20 cellular contexts compared by ENCODE assay signal in the genomic region with DNA sequence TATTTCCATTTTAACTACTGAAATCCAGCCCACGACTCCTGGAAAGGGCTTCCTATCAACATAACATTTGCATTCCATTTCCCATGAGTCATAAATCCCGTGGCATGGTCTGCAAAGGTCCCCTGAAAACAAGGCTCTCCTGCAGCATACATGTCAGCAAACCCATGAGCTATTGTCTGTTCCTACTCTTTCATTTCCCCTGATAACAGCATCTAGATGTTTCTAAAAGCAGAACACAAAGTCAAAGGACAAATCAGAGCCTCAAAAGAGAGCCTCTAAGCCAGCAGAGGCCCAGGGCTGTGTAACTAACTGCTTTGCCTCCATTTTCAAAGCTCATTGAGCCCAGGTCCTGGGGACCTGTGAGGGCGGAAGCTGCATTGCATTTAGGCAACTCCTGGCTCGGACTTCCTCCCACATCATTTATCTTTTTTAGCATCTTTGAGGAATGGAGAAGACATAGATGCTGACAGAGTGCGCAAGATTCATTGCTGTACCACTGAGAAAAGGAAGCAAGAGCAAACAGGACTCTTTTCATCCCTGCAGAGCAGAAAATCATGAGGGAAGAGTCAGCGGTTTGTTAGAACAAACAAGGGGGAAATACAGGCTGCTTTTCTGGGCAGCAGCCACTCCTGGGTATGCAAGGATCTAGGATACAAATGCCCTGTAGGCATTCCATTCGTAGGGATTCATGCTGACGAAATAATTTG.
A peak's percentile ranks its signal among the peaks of the same experiment; 100 is the strongest.
DNase-seq lines count a peak whose midpoint lies in the region; ATAC-seq and TF ChIP-seq lines count a peak whose summit lies in the region.
"Had no signal": no experiment of that assay in that cellular context is flagged by ENCODE, and none has a peak within 500 bp of the region (broad histone marks: within the 10 kb centered on the region; RNA-seq: fewer than 3 reads in every experiment).

No MANE protein-coding gene starts in this region.

- no peaks in the 10 kb centered on the region for H3K9me2 ChIP-seq in hepatocyte (replicated peaks; ENCODE audit: insufficient read depth)

- H3K9me3 Mint-ChIP-seq in neural progenitor cell (peaks cover 7% of the 10 kb centered on the region), type B pancreatic cell (peaks cover 3% of the 10 kb centered on the region)

- H3K27ac Mint-ChIP-seq in neural progenitor cell (peak overlapping the region; percentile 30), type B pancreatic cell (no peak overlapping the region)
- H3K27ac Mint-ChIP-seq: activated B cell treated with CpG ODN at 0.5 μM for 24 hours; activated T-helper 2 cell treated with anti-CD3 and anti-CD28 coated beads, Interferon-gamma antibody, Interleukin-2, Interleukin-4, amounts not matched to agents 10 μg/mL and 5 μg/mL and 100 μg/mL, durations not matched to agents 14 hours and 24 hours and 36 hours; CD8-positive, alpha-beta memory T cell had no signal

- H3K27ac ChIP-seq in hepatocyte: peak overlapping the region; percentile 41
- no peak overlapping the region for H3K27ac ChIP-seq in neural progenitor cell
- no peak overlapping the region for H3K27ac ChIP-seq in right cardiac atrium (ENCODE audit: low read length)
- H3K27ac ChIP-seq: suprapubic skin had no signal

- H3K4me3 Mint-ChIP-seq in neural progenitor cell (no peak overlapping the region), type B pancreatic cell (no peak overlapping the region)
- H3K4me3 Mint-ChIP-seq: activated B cell treated with CpG ODN at 0.5 μM for 24 hours; CD8-positive, alpha-beta memory T cell had no signal

- TF ChIP-seq CTCF in hepatocyte (IDR thresholded peaks at IDR 0.05; ENCODE audit: poor library complexity) (no peak), neural progenitor cell (IDR thresholded peaks at IDR 0.05) (no peak), type B pancreatic cell (conservative IDR thresholded peaks at IDR 0.05) (no peak)

- H3K4me1 Mint-ChIP-seq in neural progenitor cell (peaks cover 8% of the 10 kb centered on the region), type B pancreatic cell (ENCODE audit: unreplicated experiment) (no peaks in the 10 kb centered on the region)
- H3K4me1 Mint-ChIP-seq: activated B cell treated with CpG ODN at 0.5 μM for 24 hours; CD8-positive, alpha-beta memory T cell had no signal

- H3K4me2 ChIP-seq in hepatocyte (no peak overlapping the region), neural progenitor cell (no peak overlapping the region)

- H3K9me3 ChIP-seq in hepatocyte (ENCODE audit: low read depth): no peaks in the 10 kb centered on the region
- no peaks in the 10 kb centered on the region for H3K9me3 ChIP-seq in neural progenitor cell (ENCODE audit: low read depth)
- no peaks in the 10 kb centered on the region for H3K9me3 ChIP-seq in right cardiac atrium (ENCODE audit: control insufficient read depth, low read length)
- H3K9me3 ChIP-seq: MG63, suprapubic skin had no signal

- no peak for ATAC-seq in HG03432 (IDR thresholded peaks at IDR 0.05; ENCODE audit: unreplicated experiment)
- no peak for ATAC-seq in right cardiac atrium
- ATAC-seq: left colon, Right ventricle myocardium inferior had no signal

- H3K4me1 ChIP-seq in hepatocyte (ENCODE audit: insufficient read depth) (no peaks in the 10 kb centered on the region), neural progenitor cell (no peaks in the 10 kb centered on the region), right cardiac atrium (ENCODE audit: control insufficient read depth, insufficient read depth, low read length) (no peaks in the 10 kb centered on the region)
- H3K4me1 ChIP-seq: suprapubic skin had no signal

- intact Hi-C loops in cardiac septum (cut with DNase I): no loop called here
- intact Hi-C loops in right cardiac atrium (cut with DNase I): no loop called here

- 44% methylated on average over 8 of the region's 8 CpGs for WGBS in hepatocyte (ENCODE audit: low lambda C conversion rate, missing lambda C conversion rate)
- WGBS in right cardiac atrium: 37% methylated on average over 8 of the region's 8 CpGs

- H2AFZ ChIP-seq in hepatocyte: no peak overlapping the region
- peak overlapping the region; percentile 58 for H2AFZ ChIP-seq in neural progenitor cell (replicated peaks)

- DNase-seq in H4 (ENCODE audit: low spot score): peak; percentile 31
- peak; percentile 39 for DNase-seq in amniotic stem cell (lab: John Stamatoyannopoulos, UW)
- peak; percentile 35 for DNase-seq in hepatocyte (ENCODE audit: low spot score)
- DNase-seq in neural progenitor cell (ENCODE audit: low spot score): no peak
- DNase-seq in type B pancreatic cell (ENCODE audit: extremely low spot score, unreplicated experiment): no peak
- DNase-seq in cardiac septum (ENCODE audit: low spot score): no peak
- no peak for DNase-seq in right cardiac atrium
- DNase-seq: activated B cell treated with CpG ODN at 0.5 μM for 24 hours; CD8-positive, alpha-beta memory T cell; cortex of kidney; erythroblast; left colon; MG63; NCI-H226; stimulated activated CD4-positive, alpha-beta T cell treated with anti-CD3 and anti-CD28 coated beads, Interleukin-4, amount 100 ng/mL, for 4 hours; stimulated activated CD8-positive, alpha-beta memory T cell treated with anti-CD3 and anti-CD28 coated beads, Interleukin-4, amount 100 ng/mL, for 48 hours had no signal

- H3K36me3 Mint-ChIP-seq in neural progenitor cell (peaks cover 7% of the 10 kb centered on the region), type B pancreatic cell (no peaks in the 10 kb centered on the region)

- no peaks in the 10 kb centered on the region for H4K20me1 ChIP-seq in hepatocyte (ENCODE audit: insufficient read depth, poor library complexity, severe bottlenecking)
- H4K20me1 ChIP-seq in neural progenitor cell (ENCODE audit: low read depth): no peaks in the 10 kb centered on the region

- no peak overlapping the region for H3K9ac ChIP-seq in neural progenitor cell

- no peaks in the 10 kb centered on the region for H3F3A ChIP-seq in neural progenitor cell (ENCODE audit: low read depth)

- H3K4me3 ChIP-seq in hepatocyte: no peak overlapping the region
- H3K4me3 ChIP-seq in neural progenitor cell: no peak overlapping the region
- H3K4me3 ChIP-seq in right cardiac atrium (ENCODE audit: low read length): no peak overlapping the region
- H3K4me3 ChIP-seq: MG63, suprapubic skin had no signal

- no peaks in the 10 kb centered on the region for H3K27me3 Mint-ChIP-seq in neural progenitor cell (ENCODE audit: insufficient read depth, low read depth)
- H3K27me3 Mint-ChIP-seq in type B pancreatic cell: peaks cover 67% of the 10 kb centered on the region
- H3K27me3 Mint-ChIP-seq: activated B cell treated with CpG ODN at 0.5 μM for 24 hours had no signal

- H3K79me2 ChIP-seq in hepatocyte: no peaks in the 10 kb centered on the region
- no peaks in the 10 kb centered on the region for H3K79me2 ChIP-seq in neural progenitor cell (ENCODE audit: low read depth)

- H3K27me3 ChIP-seq in hepatocyte: no peaks in the 10 kb centered on the region
- no peaks in the 10 kb centered on the region for H3K27me3 ChIP-seq in neural progenitor cell
- H3K27me3 ChIP-seq in right cardiac atrium (ENCODE audit: control insufficient read depth, insufficient read depth): no peaks in the 10 kb centered on the region
- H3K27me3 ChIP-seq: MG63, suprapubic skin had no signal

- H3K36me3 ChIP-seq in hepatocyte (replicated peaks; ENCODE audit: insufficient read depth, low read depth) (no peaks in the 10 kb centered on the region), neural progenitor cell (no peaks in the 10 kb centered on the region)
- H3K36me3 ChIP-seq: MG63, suprapubic skin had no signal

Comparison
In these comparisons a context has a peak if more than half of its experiments do, and no peak if none do; other contexts are left out.
1. DNase-seq: peak in H4 (single experiment), amniotic stem cell (single experiment) and hepatocyte (single experiment); none in neural progenitor cell (single experiment), type B pancreatic cell (single experiment), cardiac septum (single experiment) and right cardiac atrium (0 of 3).